Comparison of ENCODE assay signal across 9 cellular contexts in genomic region chr7:26399747-26400146, GRCh38.
DNase-seq lines count a peak whose midpoint lies in the region; ATAC-seq and TF ChIP-seq lines count a peak whose summit lies in the region.
"Had no signal": no experiment of that assay in that cellular context is flagged by ENCODE, and none has a peak within 500 bp of the region (broad histone marks: within the 10 kb centered on the region; RNA-seq: fewer than 3 reads in every experiment).

No MANE protein-coding gene starts in this region.

- H3K9me3 ChIP-seq in PC-9 (ENCODE audit: insufficient read depth, low read depth), result no peaks in the 10 kb centered on the region
- H3K9me3 ChIP-seq in iPS-18a (ENCODE audit: control insufficient read depth, low read depth, low read length), result no peaks in the 10 kb centered on the region
- H3K9me3 ChIP-seq in smooth muscle cell (replicated peaks; ENCODE audit: low read depth), result no peaks in the 10 kb centered on the region

- H3F3A ChIP-seq in PC-9 (ENCODE audit: insufficient read depth, low read depth) (peaks cover 10% of the 10 kb centered on the region), smooth muscle cell (ENCODE audit: low read depth) (peaks cover 18% of the 10 kb centered on the region)

- H3K4me1 ChIP-seq in PC-9 (replicated peaks; ENCODE audit: insufficient read depth) (peaks cover 9% of the 10 kb centered on the region), iPS-18a (ENCODE audit: control insufficient read depth, low read depth, low read length) (peaks cover 9% of the 10 kb centered on the region), smooth muscle cell (ENCODE audit: low read depth) (peaks cover 23% of the 10 kb centered on the region)

- H2AFZ ChIP-seq in PC-9 (no peak overlapping the region; the same call in 1 of the 2 replicates), smooth muscle cell (ENCODE audit: low read depth) (no peak overlapping the region)

- H3K4me3 ChIP-seq in PC-9, result peak overlapping the region; percentile 71; the same call in 1 of the 2 replicates
- H3K4me3 ChIP-seq in iPS-18a (ENCODE audit: low read length), result peak overlapping the region; percentile 56
- peak overlapping the region; percentile 57 for H3K4me3 ChIP-seq in smooth muscle cell

- TF ChIP-seq CTCF in PC-9 (conservative IDR thresholded peaks at IDR 0.05) (no peak), smooth muscle cell (IDR thresholded peaks at IDR 0.05; ENCODE audit: borderline replicate concordance, insufficient read depth, poor library complexity, severe bottlenecking) (no peak)

- no peaks in the 10 kb centered on the region for H4K20me1 ChIP-seq in PC-9 (ENCODE audit: insufficient read depth)
- no peaks in the 10 kb centered on the region for H4K20me1 ChIP-seq in smooth muscle cell (ENCODE audit: low read depth)

- H3K27me3 ChIP-seq in PC-9 (ENCODE audit: insufficient read depth, low read depth), result no peaks in the 10 kb centered on the region
- no peaks in the 10 kb centered on the region for H3K27me3 ChIP-seq in iPS-18a (ENCODE audit: control insufficient read depth, insufficient read depth, low read length)
- no peaks in the 10 kb centered on the region for H3K27me3 ChIP-seq in smooth muscle cell (ENCODE audit: low read depth)

- BruUV-seq in PC-9 (replicated peaks; lab: Mats Ljungman, UMichigan), result no TSS peak

- no peaks in the 10 kb centered on the region for H3K79me2 ChIP-seq in PC-9 (ENCODE audit: low read depth)
- no peaks in the 10 kb centered on the region for H3K79me2 ChIP-seq in smooth muscle cell (ENCODE audit: low read depth)

- ATAC-seq in activated T-cell treated with anti-CD3 and anti-CD28 coated beads, Interleukin-2, amount 50 U/mL, for 72 hours (replicated peaks in 1 of 2), result no peak
- no peak for ATAC-seq in GM18505 (IDR thresholded peaks at IDR 0.05; ENCODE audit: unreplicated experiment)

- CTCF ChIA-PET in PC-9 (lab: Charles Lee), result interaction anchor here (0.6 kb wide), 1 partner anchor 150 kb away, joined by 3 read pairs; no protein-coding TSS in a partner anchor

- H3K27ac Mint-ChIP-seq in activated T-cell treated with anti-CD3 and anti-CD28 coated beads, Interleukin-2, amount 50 U/mL, for 72 hours, result no peak overlapping the region

- H3K9ac ChIP-seq in iPS-18a (ENCODE audit: low read length), result peak overlapping the region; percentile 83
- H3K9ac ChIP-seq in smooth muscle cell (ENCODE audit: low read depth), result no peak overlapping the region

- no peak for TF ChIP-seq POLR2A in GM18505 (IDR thresholded peaks at IDR 0.05; ENCODE audit: borderline replicate concordance, extremely low read depth, insufficient read depth, insufficient read length)

- peaks cover 0 to 4% of the 10 kb centered on the region in 2 donors for H3K36me3 Mint-ChIP-seq in activated T-cell treated with anti-CD3 and anti-CD28 coated beads, Interleukin-2, amount 50 U/mL, for 72 hours (ENCODE audit: insufficient read depth in 2 of 2)

- DNase-seq in activated T-cell treated with anti-CD3 and anti-CD28 coated beads, Interleukin-2, amount 50 U/mL, for 72 hours, result no peak
- DNase-seq in activated T-cell treated with anti-CD3 and anti-CD28 coated beads, Interleukin-2, amount 50 U/mL, for 1 hour, result no peak
- DNase-seq in PC-9, result no peak
- no peak for DNase-seq in smooth muscle cell (lab: John Stamatoyannopoulos, UW; ENCODE audit: unreplicated experiment)
- no peak for DNase-seq in activated gamma-delta T cell treated with Interleukin-2 at 50 U/mL for 16 hours
- DNase-seq in NCI-H510A treated with DMSO at 0.1 percent for 48 hours (lab: John Stamatoyannopoulos, UW), result no peak
- DNase-seq: activated CD4-positive, alpha-beta T cell treated with anti-CD3 and anti-CD28 coated beads for 1 hour had no signal

- POLR2A ChIA-PET in PC-9 (lab: Charles Lee; ENCODE audit: unreplicated experiment), result interaction anchor here (0.7 kb wide), 1 partner anchor 1635 kb away, joined by 3 read pairs; no protein-coding TSS in a partner anchor

- H3K9me2 ChIP-seq in PC-9 (ENCODE audit: insufficient read depth), result no peaks in the 10 kb centered on the region

- H3K4me2 ChIP-seq in PC-9, result peak overlapping the region; percentile 82
- peak overlapping the region; percentile 86 for H3K4me2 ChIP-seq in smooth muscle cell

- H3K27ac ChIP-seq in PC-9 (peak overlapping the region; percentile 36; the same call in 1 of the 2 replicates), iPS-18a (ENCODE audit: low read length) (no peak overlapping the region), smooth muscle cell (ENCODE audit: low read depth) (no peak overlapping the region)

- H3K9me3 Mint-ChIP-seq in activated T-cell treated with anti-CD3 and anti-CD28 coated beads, Interleukin-2, amount 50 U/mL, for 72 hours, result no peaks in the 10 kb centered on the region

- intact Hi-C loops in PC-9 (cut with micrococcal nuclease; ENCODE audit: unreplicated experiment), result loop anchor here (1.0 to 5.0 kb wide), 3 partner anchors 53 to 268 kb away; no protein-coding TSS in a partner anchor

- H3K27me3 Mint-ChIP-seq in activated T-cell treated with anti-CD3 and anti-CD28 coated beads, Interleukin-2, amount 50 U/mL, for 72 hours (ENCODE audit: low read depth), result peaks cover 48% of the 10 kb centered on the region

- H3K4me1 Mint-ChIP-seq in activated T-cell treated with anti-CD3 and anti-CD28 coated beads, Interleukin-2, amount 50 U/mL, for 72 hours (ENCODE audit: low read depth), result peaks cover 11% of the 10 kb centered on the region

- WGBS in smooth muscle cell (ENCODE audit: low lambda C conversion rate), result 89% methylated on average over 1 of the region's 1 CpG

- H3K4me3 Mint-ChIP-seq in activated T-cell treated with anti-CD3 and anti-CD28 coated beads, Interleukin-2, amount 50 U/mL, for 72 hours, result peak overlapping the region; percentile 51 to 99

- H3K36me3 ChIP-seq in PC-9 (ENCODE audit: low read depth), result no peaks in the 10 kb centered on the region
- no peaks in the 10 kb centered on the region for H3K36me3 ChIP-seq in iPS-18a (ENCODE audit: control insufficient read depth, low read depth, low read length)
- no peaks in the 10 kb centered on the region for H3K36me3 ChIP-seq in smooth muscle cell (ENCODE audit: low read depth)
